In the genomic region with DNA sequence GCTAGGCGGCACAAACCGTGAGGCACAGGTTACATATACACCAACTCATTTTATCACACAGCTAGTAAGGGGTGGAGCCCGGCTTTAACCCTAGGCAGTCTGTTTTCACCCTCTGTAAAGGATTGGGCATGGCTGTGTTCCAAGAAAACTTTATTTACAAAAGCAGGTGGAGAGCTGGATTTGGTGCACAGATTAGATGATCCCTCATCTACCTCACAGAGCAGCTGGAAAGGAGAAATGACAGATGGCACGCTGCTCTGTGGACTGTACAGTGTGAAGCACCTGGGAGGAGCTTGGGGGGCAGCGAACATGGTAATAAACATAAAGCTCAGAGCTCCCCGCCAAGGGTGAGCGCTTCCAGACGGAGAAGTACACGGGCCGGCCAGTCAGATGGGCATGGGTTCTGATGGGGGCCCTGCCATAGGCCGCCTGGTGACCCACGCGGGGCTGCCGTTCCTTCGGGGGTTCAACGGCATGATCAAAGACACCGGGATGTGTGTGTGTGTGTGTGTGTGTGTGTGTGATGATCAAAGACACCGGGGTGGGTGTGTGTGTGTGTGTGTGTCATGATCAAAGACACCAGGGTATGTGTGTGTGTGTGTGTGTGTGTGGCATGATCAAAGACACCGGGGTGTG, we compare ENCODE assay signal across 8 cellular contexts. TPM values are rescaled to one million over a fixed set of nuclear protein-coding genes. Genes with fewer than 3 reads are reported as not detected.
DNase-seq lines count a peak whose midpoint lies in the region; ATAC-seq, FAIRE-seq and TF ChIP-seq lines count a peak whose summit lies in the region.

No MANE protein-coding gene starts in this region.

- no peaks in the 10 kb centered on the region for H3K9me3 ChIP-seq in BE2C
- no peaks in the 10 kb centered on the region for H3K9me3 ChIP-seq in kidney (ENCODE audit: control insufficient read depth in 1 of 2, low read length in 2 of 2)
- no peaks in the 10 kb centered on the region for H3K9me3 ChIP-seq in aorta (ENCODE audit: control insufficient read depth, low read length)

- H3K36me3 ChIP-seq in BE2C (no peaks in the 10 kb centered on the region; the same call in 1 of the 2 replicates), kidney (ENCODE audit: control insufficient read depth in 1 of 2, insufficient read depth in 2 of 2, low read length in 2 of 2) (peaks cover 0 to 7% of the 10 kb centered on the region in 2 donors), aorta (ENCODE audit: control insufficient read depth in 1 of 2, insufficient read depth in 2 of 2, low read length in 1 of 2) (peaks cover 0 to 2% of the 10 kb centered on the region in 2 donors)

- no peaks in the 10 kb centered on the region for H3K4me1 ChIP-seq in BE2C
- peaks cover 4 to 8% of the 10 kb centered on the region in 2 donors for H3K4me1 ChIP-seq in kidney (ENCODE audit: control insufficient read depth in 1 of 2, insufficient read depth in 1 of 2, low read depth in 1 of 2, low read length in 2 of 2)
- H3K4me1 ChIP-seq in aorta (ENCODE audit: control insufficient read depth in 1 of 2, insufficient read depth in 2 of 2, low read length in 2 of 2): no peaks in the 10 kb centered on the region

- peak; percentile 16 for ATAC-seq in aorta (ENCODE audit: low FRiP score)
- ATAC-seq in GM18511 (IDR thresholded peaks at IDR 0.05; ENCODE audit: unreplicated experiment): no peak
- ATAC-seq in HG03565 (IDR thresholded peaks at IDR 0.05; ENCODE audit: unreplicated experiment): no peak
- no peak for ATAC-seq in GM21529 (IDR thresholded peaks at IDR 0.05; ENCODE audit: unreplicated experiment)

- no peak for TF ChIP-seq CTCF in BE2C (IDR thresholded peaks at IDR 0.05; ENCODE audit: low read depth, low read length)
- no peak for TF ChIP-seq CTCF in kidney (IDR thresholded peaks at IDR 0.05; ENCODE audit: borderline replicate concordance, extremely low read depth, insufficient read depth)

- WGBS in aorta, 2 donors: 74 to 75% methylated on average over 18 to 19 of the region's 19 CpGs

- DNase-seq in BE2C (peak; percentile 24), NCI-H146 treated with DMSO at 0.1 percent for 48 hours (lab: John Stamatoyannopoulos, UW; ENCODE audit: unreplicated experiment) (peak; percentile 50), kidney (no peak), aorta (no peak)
- DNase-seq in activated CD4-positive, alpha-beta T cell treated with anti-CD3 and anti-CD28 coated beads for 4 hours: peak; percentile 15 to 40

- intact Hi-C loops in kidney (cut with DNase I) (no loop called here), aorta (cut with DNase I) (no loop called here)

- H3K9ac ChIP-seq in kidney (ENCODE audit: low read length in 2 of 2): no peak overlapping the region

- H3K4me3 ChIP-seq in BE2C (ENCODE audit: low read depth, low read length) (peak overlapping the region; percentile 34), kidney (ENCODE audit: low read length in 2 of 2) (peak overlapping the region; percentile 64 to 74), aorta (ENCODE audit: low read length in 2 of 2) (no peak overlapping the region)

- peak overlapping the region in 1 of 2 donors; percentile 5 for H3K27ac ChIP-seq in kidney (ENCODE audit: low read depth in 2 of 2, low read length in 2 of 2)
- no peak overlapping the region for H3K27ac ChIP-seq in aorta (ENCODE audit: low read depth in 1 of 2, low read length in 2 of 2)

- H3K27me3 ChIP-seq in BE2C (no peaks in the 10 kb centered on the region), aorta (ENCODE audit: control insufficient read depth in 1 of 2, insufficient read depth in 2 of 2, low read length in 1 of 2) (no peaks in the 10 kb centered on the region)

- no peak for FAIRE-seq in kidney (lab: Jason Lieb, UNC)

RNA-seq across cellular contexts. Expression of gene TMEM177, which starts 0.9 kb away (rescaled TPM):
- polyA plus RNA-seq in BE2C (2012; ENCODE audit: insufficient read depth, insufficient read length, low read depth): 22.9 TPM
- 13.3 TPM for total RNA-seq in kidney
- 31.5 TPM for polyA plus RNA-seq in kidney (ENCODE audit: insufficient read depth, low read depth, low replicate concordance)
- 1 to 10 TPM; 5.8 to 6.0 TPM for total RNA-seq in aorta
- polyA plus RNA-seq in aorta: 1 to 10 TPM; 3.2 to 8.1 TPM

Comparison
In these comparisons a context has a peak if more than half of its experiments do, and no peak if none do; other contexts are left out.
1. DNase-seq: peak in BE2C (single experiment), NCI-H146 treated with DMSO at 0.1 percent for 48 hours (single experiment) and activated CD4-positive, alpha-beta T cell treated with anti-CD3 and anti-CD28 coated beads for 4 hours (2 of 2); none in kidney (single experiment) and aorta (0 of 2).
2. H3K4me3 ChIP-seq: peak in BE2C (single experiment) and kidney (2 of 2); none in aorta (0 of 2).